Comparison of ENCODE assay signal across 10 cellular contexts in genomic region chr19:40597329-40597838, GRCh38. TPM values are rescaled to one million over a fixed set of nuclear protein-coding genes. Genes with fewer than 3 reads are reported as not detected.
DNase-seq lines count a peak whose midpoint lies in the region; ATAC-seq and TF ChIP-seq lines count a peak whose summit lies in the region.
"Had no signal": no experiment of that assay in that cellular context is flagged by ENCODE, and none has a peak within 500 bp of the region (broad histone marks: within the 10 kb centered on the region; RNA-seq: fewer than 3 reads in every experiment).

No MANE protein-coding gene starts in this region.

- H3K27ac ChIP-seq in HCT116 (ENCODE audit: low read depth, low read length): peak overlapping the region; percentile 63

- peaks cover 11% of the 10 kb centered on the region; the same call in 1 of the 2 replicates for H3K79me2 ChIP-seq in HCT116 (ENCODE audit: insufficient read depth, low read length)

- intact Hi-C loops in HCT116 (cut with micrococcal nuclease): loop anchor here (5.0 kb wide), 1 partner anchor 75 kb away; no protein-coding TSS in a partner anchor

- peaks cover 20 to 67% of the 10 kb centered on the region in 2 experiments for H3K4me1 ChIP-seq in HCT116 (ENCODE audit: control insufficient read depth in 1 of 2, insufficient read depth in 2 of 2, low read length in 2 of 2)

- no peak for ATAC-seq in HCT116
- no peak for ATAC-seq in naive thymus-derived CD8-positive, alpha-beta T cell
- no peak for ATAC-seq in GM21737 (IDR thresholded peaks at IDR 0.05; ENCODE audit: unreplicated experiment)

- POLR2A ChIA-PET in AG04449 (lab: Yijun Ruan, JAX) (no interaction called here), HCT116 (lab: Charles Lee) (no interaction called here)
- POLR2A ChIA-PET in naive thymus-derived CD8-positive, alpha-beta T cell (lab: Charles Lee): interaction anchor here (0.8 kb wide), 1 partner anchor 12 kb away, joined by 3 read pairs; no protein-coding TSS in a partner anchor

- H3K4me1 Mint-ChIP-seq in brain: peaks cover 78% of the 10 kb centered on the region
- H3K4me1 Mint-ChIP-seq in naive thymus-derived CD8-positive, alpha-beta T cell: peaks cover 23 to 53% (median 44%) of the 10 kb centered on the region in 4 donors

- DNase-seq in AG04449 (ENCODE audit: low read depth, low spot score) (no peak), HCT116 (ENCODE audit: low read depth, low spot score) (no peak), activated gamma-delta T cell treated with Interleukin-2 at 50 U/mL for 16 hours (no peak), cortex of kidney (lab: John Stamatoyannopoulos, UW) (no peak)
- peak in 1 of 10 donors; percentile 18 for DNase-seq in naive thymus-derived CD8-positive, alpha-beta T cell
- no peak for DNase-seq in stimulated activated naive CD4-positive, alpha-beta T cell (lab: John Stamatoyannopoulos, UW)
- DNase-seq: GDM1, NCI-H526 treated with DMSO at 0.1 percent for 48 hours had no signal

- no peaks in the 10 kb centered on the region for H4K20me1 ChIP-seq in HCT116 (ENCODE audit: insufficient read depth)

- TF ChIP-seq POLR2A in HCT116 (IDR thresholded peaks at IDR 0.05; ENCODE audit: borderline replicate concordance, extremely low read depth, insufficient read depth, insufficient read length): no peak

- H3K9me3 Mint-ChIP-seq in brain: peaks cover 0 to 3% (median 0%) of the 10 kb centered on the region in 5 experiments
- H3K9me3 Mint-ChIP-seq in naive thymus-derived CD8-positive, alpha-beta T cell: no peaks in the 10 kb centered on the region

- no peaks in the 10 kb centered on the region for H3K36me3 ChIP-seq in HCT116 (ENCODE audit: control insufficient read depth in 1 of 2, insufficient read depth in 2 of 2, low read length in 2 of 2)

- H3K9me2 ChIP-seq in HCT116 (ENCODE audit: insufficient read depth): no peaks in the 10 kb centered on the region

- peak overlapping the region in 4 of 5 experiments; percentile 28 to 95 (median 88) for H3K27ac Mint-ChIP-seq in brain
- H3K27ac Mint-ChIP-seq in naive thymus-derived CD8-positive, alpha-beta T cell: peak overlapping the region in 2 of 10 donors; percentile 53 to 79

- no peaks in the 10 kb centered on the region for H3K27me3 ChIP-seq in HCT116 (ENCODE audit: insufficient read depth, low read length)

- TSS peak; percentile 88 for BruUV-seq in HCT116 (replicated peaks; lab: Mats Ljungman, UMichigan)

- peak overlapping the region; percentile 79 to 93 (median 87) for H3K4me3 Mint-ChIP-seq in brain
- peak overlapping the region in 9 of 10 donors; percentile 8 to 86 (median 49) for H3K4me3 Mint-ChIP-seq in naive thymus-derived CD8-positive, alpha-beta T cell

- H3K9me3 ChIP-seq in HCT116 (ENCODE audit: control insufficient read depth in 1 of 2, insufficient read depth in 1 of 2, low read depth in 1 of 2, low read length in 2 of 2): no peaks in the 10 kb centered on the region

- TF ChIP-seq CTCF in AG04449 (IDR thresholded peaks at IDR 0.05; ENCODE audit: insufficient read depth, low read length, missing control alignments) (no peak), HCT116 (IDR thresholded peaks at IDR 0.05 in 2 of 3, conservative IDR thresholded peaks at IDR 0.05 in 1 of 3; ENCODE audit: borderline replicate concordance in 1 of 3, insufficient read depth in 1 of 3, low read depth in 2 of 3, low read length in 2 of 3) (no peak), brain (conservative IDR thresholded peaks at IDR 0.05) (no peak)

- H2AFZ ChIP-seq in HCT116 (ENCODE audit: low read depth, low read length, poor library complexity, severe bottlenecking): no peak overlapping the region

- no peak for TF ChIP-seq RAD21 in HCT116 (IDR thresholded peaks at IDR 0.05; ENCODE audit: low read depth)

- CTCF ChIA-PET in AG04449 (lab: Yijun Ruan, JAX) (interaction anchor here (1.1 to 3.9 kb wide), 6 partner anchors 9 to 292 kb away, joined by 4 to 26 read pairs (median 19); partner anchors contain the start of gene BLVRB), HCT116 (lab: Charles Lee) (interaction anchor here (1.4 kb wide), 1 partner anchor 37 kb away, joined by 3 read pairs; no protein-coding TSS in a partner anchor)

- peaks cover 5% of the 10 kb centered on the region for H3K27me3 Mint-ChIP-seq in brain
- H3K27me3 Mint-ChIP-seq in naive thymus-derived CD8-positive, alpha-beta T cell: peaks cover 13 to 47% (median 31%) of the 10 kb centered on the region in 5 donors

- peak overlapping the region; percentile 91 for H3K4me2 ChIP-seq in HCT116 (ENCODE audit: low read length)

- peak overlapping the region; percentile 85 for H3K9ac ChIP-seq in HCT116 (ENCODE audit: low read length)

- H3K36me3 Mint-ChIP-seq in brain: no peaks in the 10 kb centered on the region
- no peaks in the 10 kb centered on the region for H3K36me3 Mint-ChIP-seq in naive thymus-derived CD8-positive, alpha-beta T cell

- peak overlapping the region; percentile 65 for H3K4me3 ChIP-seq in AG04449 (ENCODE audit: low read depth, low read length)
- H3K4me3 ChIP-seq in HCT116 (replicated peaks in 1 of 2; ENCODE audit: low read depth in 1 of 2, low read length in 2 of 2): peak overlapping the region; percentile 74 to 82

- RAD21 ChIA-PET in HCT116 (lab: Charles Lee; ENCODE audit: low non-redundant PET in 1 of 2, low total read pairs in 2 of 2, uncharacterized antibody in 2 of 2, unreplicated experiment in 2 of 2): no interaction called here

TF ChIP-seq in HCT116, 20 proteins besides CTCF, POLR2A, EP300 and RAD21:
- no peak for TF ChIP-seq POLR2AphosphoS5 (IDR thresholded peaks at IDR 0.05; ENCODE audit: low read depth, low read length)
- peak; percentile 22; the same call in 1 of the 2 replicates for TF ChIP-seq ZFX (IDR thresholded peaks at IDR 0.05)
- no peak for TF ChIP-seq YY1 (IDR thresholded peaks at IDR 0.05; ENCODE audit: extremely low read depth, insufficient replicate concordance, low read depth, low read length)
- no peak for TF ChIP-seq ZBTB33 (IDR thresholded peaks at IDR 0.05; ENCODE audit: extremely low read depth, insufficient replicate concordance, low read length)
TF ChIP-seq in HCT116: peak in this region for 1.

RNA-seq across cellular contexts. Expression of gene LTBP4, which starts 3.8 kb away (rescaled TPM):
- total RNA-seq in HCT116 (2021; ENCODE audit: unreplicated experiment): 310 TPM
- polyA plus RNA-seq in HCT116 (2012): 248 and 382 TPM in 2 replicates
- 50.0 TPM for polyA plus RNA-seq in brain (ENCODE audit: insufficient read depth, low read depth, low replicate concordance)
- total RNA-seq in naive thymus-derived CD8-positive, alpha-beta T cell: 100 to 1,000 TPM in 1 of 2 experiments, 10 to 100 TPM in 1; 87.7 to 114 TPM
- polyA plus RNA-seq in naive thymus-derived CD8-positive, alpha-beta T cell: 10 to 100 TPM; 13.4 to 27.4 (median 18.0) TPM

RNA-seq across cellular contexts. Expression of gene SHKBP1, which starts 20.7 kb away (rescaled TPM):
- total RNA-seq in HCT116 (2021; ENCODE audit: unreplicated experiment): 97.4 TPM
- 95.7 and 104 TPM in 2 replicates for polyA plus RNA-seq in HCT116 (2012)
- polyA plus RNA-seq in brain (ENCODE audit: insufficient read depth, low read depth, low replicate concordance): 57.3 TPM
- 100 to 1,000 TPM; 116 to 122 TPM for total RNA-seq in naive thymus-derived CD8-positive, alpha-beta T cell
- 10 to 100 TPM; 85.3 to 98.9 (median 89.9) TPM for polyA plus RNA-seq in naive thymus-derived CD8-positive, alpha-beta T cell
